In genomic region chr2:164693390-164693789, GRCh38 we compare ENCODE assay signal across 20 cellular contexts.
"Had no signal": no experiment of that assay in that cellular context is flagged by ENCODE, and none has a peak within 500 bp of the region (broad histone marks: within the 10 kb centered on the region; RNA-seq: fewer than 3 reads in every experiment).

No MANE protein-coding gene starts in this region.

- H3K4me3 Mint-ChIP-seq: memory B cell; natural killer cell treated with Interleukin-12 subunit alpha and Interleukin-12 subunit beta and Interleukin-15 and Interleukin-18, amount 100 ng/mL, for 72 hours; neural progenitor cell; stimulated activated memory B cell treated with anti-CD40 and anti-IgM and Interleukin-4, amounts not matched to agents 10 μg/mL and 1 μg/mL and 100 μg/mL, for 72 hours; stimulated activated naive CD8-positive, alpha-beta T cell treated with anti-CD3 and anti-CD28 coated beads, Interleukin-15, amount 100 ng/mL, for 72 hours had no signal

- H3K4me2 ChIP-seq: hepatocyte, neural progenitor cell had no signal

- H3K9me3 Mint-ChIP-seq: memory B cell; natural killer cell treated with Interleukin-12 subunit alpha and Interleukin-12 subunit beta and Interleukin-15 and Interleukin-18, amount 100 ng/mL, for 72 hours; neural progenitor cell; stimulated activated memory B cell treated with anti-CD40 and anti-IgM and Interleukin-4, amounts not matched to agents 10 μg/mL and 1 μg/mL and 100 μg/mL, for 72 hours; stimulated activated naive CD8-positive, alpha-beta T cell treated with anti-CD3 and anti-CD28 coated beads, Interleukin-15, amount 100 ng/mL, for 72 hours had no signal

- ATAC-seq: left lung; natural killer cell treated with Interleukin-12 subunit alpha and Interleukin-12 subunit beta and Interleukin-15 and Interleukin-18, amount 100 ng/mL, for 72 hours; right cardiac atrium; stimulated activated memory B cell treated with anti-CD40 and anti-IgM and Interleukin-4, amounts not matched to agents 10 μg/mL and 1 μg/mL and 100 μg/mL, for 72 hours; stimulated activated naive CD8-positive, alpha-beta T cell treated with anti-CD3 and anti-CD28 coated beads, Interleukin-15, amount 100 ng/mL, for 72 hours had no signal

- H3K9me3 ChIP-seq: left lung, lower lobe of right lung, ovary, testis, tibial nerve had no signal

- H3K36me3 Mint-ChIP-seq: natural killer cell treated with Interleukin-12 subunit alpha and Interleukin-12 subunit beta and Interleukin-15 and Interleukin-18, amount 100 ng/mL, for 72 hours had no signal

- H3K27ac ChIP-seq: dorsolateral prefrontal cortex, left lung, lower lobe of right lung, neural progenitor cell, ovary, testis had no signal

- H3K27me3 ChIP-seq: dorsolateral prefrontal cortex, hepatocyte, left lung, neural progenitor cell, ovary, testis, tibial nerve had no signal

- H3K4me1 ChIP-seq: left lung, neural progenitor cell, testis had no signal

- H3K27me3 Mint-ChIP-seq: memory B cell; natural killer cell treated with Interleukin-12 subunit alpha and Interleukin-12 subunit beta and Interleukin-15 and Interleukin-18, amount 100 ng/mL, for 72 hours; stimulated activated memory B cell treated with anti-CD40 and anti-IgM and Interleukin-4, amounts not matched to agents 10 μg/mL and 1 μg/mL and 100 μg/mL, for 72 hours; stimulated activated naive CD8-positive, alpha-beta T cell treated with anti-CD3 and anti-CD28 coated beads, Interleukin-15, amount 100 ng/mL, for 72 hours had no signal

- H3K36me3 ChIP-seq: neural progenitor cell, ovary had no signal

- H3K27ac Mint-ChIP-seq: memory B cell; natural killer cell treated with Interleukin-12 subunit alpha and Interleukin-12 subunit beta and Interleukin-15 and Interleukin-18, amount 100 ng/mL, for 72 hours; neural progenitor cell; stimulated activated memory B cell treated with anti-CD40 and anti-IgM and Interleukin-4, amounts not matched to agents 10 μg/mL and 1 μg/mL and 100 μg/mL, for 72 hours; stimulated activated naive CD8-positive, alpha-beta T cell treated with anti-CD3 and anti-CD28 coated beads, Interleukin-15, amount 100 ng/mL, for 72 hours had no signal

- DNase-seq: cortex of kidney; dorsolateral prefrontal cortex; effector CD8-positive, alpha-beta T cell; foreskin melanocyte; head of caudate nucleus; left lung; lower lobe of right lung; midbrain; nucleus accumbens; ovary; right cardiac atrium; stimulated activated CD4-positive, alpha-beta T cell treated with anti-CD3 and anti-CD28 coated beads, Interleukin-4, amount 100 ng/mL, for 1 hour; stimulated activated naive CD8-positive, alpha-beta T cell treated with anti-CD3 and anti-CD28 coated beads, Interleukin-15, amount 100 ng/mL, for 72 hours; testis had no signal

- H3K4me1 Mint-ChIP-seq: stimulated activated naive CD8-positive, alpha-beta T cell treated with anti-CD3 and anti-CD28 coated beads, Interleukin-15, amount 100 ng/mL, for 72 hours had no signal

- H3K4me3 ChIP-seq: dorsolateral prefrontal cortex, hepatocyte, left lung, lower lobe of right lung, neural progenitor cell, ovary, testis had no signal
